Comparison of ENCODE assay signal across 24 cellular contexts in genomic region chr11:134750619-134751018, GRCh38.
"Had no signal": no experiment of that assay in that cellular context is flagged by ENCODE, and none has a peak within 500 bp of the region (broad histone marks: within the 10 kb centered on the region; RNA-seq: fewer than 3 reads in every experiment).

No MANE protein-coding gene starts in this region.

- H3K4me3 ChIP-seq: breast epithelium, Peyer's patch, SJCRH30 had no signal

- DNase-seq: activated CD4-positive, alpha-beta T cell treated with anti-CD3 and anti-CD28 coated beads, Interleukin-2, amount 50 U/mL, for 1 hour; activated CD4-positive, CD25-positive, alpha-beta regulatory T cell; activated CD8-positive, alpha-beta T cell treated with anti-CD3 and anti-CD28 coated beads for 36 hours; activated effector memory CD4-positive, alpha-beta T cell treated with Interleukin-2 at 50 U/mL for 16 hours; activated naive CD4-positive, alpha-beta T cell; activated T-cell treated with anti-CD3 and anti-CD28 coated beads, Interleukin-2, amount 50 U/mL, for 24 hours; NCI-H1092; NCI-H1417; NCI-H1930; NCI-H2107; NCI-H2171 treated with DMSO at 0.1 percent for 48 hours; NCI-H226; NCI-H526 treated with DMSO at 0.1 percent for 48 hours; NCI-H82; NK-92 treated with Interleukin-12 subunit alpha and Interleukin-12 subunit beta, amount 100 ng/mL, for 24 hours; Right ventricle myocardium superior; SJCRH30; SK-N-SH; T-helper 1 cell had no signal

- H3K36me3 ChIP-seq: breast epithelium, Peyer's patch, SJCRH30 had no signal

- H3K27ac ChIP-seq: breast epithelium, KMS-11, Peyer's patch, RWPE1, SJCRH30, VCaP had no signal

- H3K4me1 ChIP-seq: breast epithelium, Peyer's patch, SJCRH30 had no signal

- H3K9me3 ChIP-seq: Peyer's patch, SJCRH30, SK-N-SH had no signal

- H3K27me3 ChIP-seq: Peyer's patch had no signal
